In genomic region chr2:191165190-191165643, GRCh38 we compare ENCODE assay signal across 1 cellular context.
TF ChIP-seq lines count a peak whose summit lies in the region.

No MANE protein-coding gene starts in this region.

TF ChIP-seq in K562, 482 proteins besides CTCF, POLR2A, EP300 and RAD21 (continued from another document):
- no peak for TF ChIP-seq ZFP91 (CRISPR knock-in tag; IDR thresholded peaks at IDR 0.05)
- no peak for TF ChIP-seq HDAC3 (IDR thresholded peaks at IDR 0.05; ENCODE audit: borderline replicate concordance, partially characterized antibody)
- no peak for TF ChIP-seq SUPT5H (IDR thresholded peaks at IDR 0.05)
- 0 out of 2 replicates have a peak, but pooled peaks have one; percentile 22 for TF ChIP-seq SMC3 (conservative IDR thresholded peaks at IDR 0.05; ENCODE audit: insufficient read depth, low read depth, low read length)
- TF ChIP-seq ZSCAN29 (IDR thresholded peaks at IDR 0.05), result no peak
- TF ChIP-seq EWSR1 (IDR thresholded peaks at IDR 0.05; ENCODE audit: borderline replicate concordance, low read depth, partially characterized antibody), result no peak
- no peak for TF ChIP-seq SRF (CRISPR knock-in tag; IDR thresholded peaks at IDR 0.05)
- no peak for TF ChIP-seq SP2 (IDR thresholded peaks at IDR 0.05; ENCODE audit: extremely low read depth, low read depth, low read length, poor library complexity, severe bottlenecking)
- no peak for TF ChIP-seq FOXJ2 (tag; IDR thresholded peaks at IDR 0.05)
- TF ChIP-seq CEBPG (CRISPR knock-in tag; IDR thresholded peaks at IDR 0.05), result no peak
- TF ChIP-seq CEBPG (tag; conservative IDR thresholded peaks at IDR 0.05 in 1 of 2, IDR thresholded peaks at IDR 0.05 in 1 of 2), result 0 out of 4 replicates have a peak, but pooled peaks of 1 of the 2 experiments have one; percentile 24
- no peak for TF ChIP-seq TAL1 (IDR thresholded peaks at IDR 0.05)
- no peak for TF ChIP-seq GATA2 (CRISPR knock-in tag; IDR thresholded peaks at IDR 0.05)
- no peak for TF ChIP-seq CBFA2T3 (IDR thresholded peaks at IDR 0.05)
- TF ChIP-seq BHLHE40 (IDR thresholded peaks at IDR 0.05; ENCODE audit: low read length), result peak; percentile 11; the same call in 1 of the 2 replicates
- TF ChIP-seq ZNF785 (CRISPR knock-in tag; IDR thresholded peaks at IDR 0.05), result no peak
- TF ChIP-seq CEBPB (tag; IDR thresholded peaks at IDR 0.05), result peak; percentile 51
- no peak for TF ChIP-seq ZNF175 (CRISPR knock-in tag; IDR thresholded peaks at IDR 0.05; ENCODE audit: low read depth)
- TF ChIP-seq SMARCA5 (IDR thresholded peaks at IDR 0.05), result no peak
- TF ChIP-seq ZKSCAN3 (CRISPR knock-in tag; IDR thresholded peaks at IDR 0.05), result no peak
